ENCODE assay signal across 8 cellular contexts in the genomic region with DNA sequence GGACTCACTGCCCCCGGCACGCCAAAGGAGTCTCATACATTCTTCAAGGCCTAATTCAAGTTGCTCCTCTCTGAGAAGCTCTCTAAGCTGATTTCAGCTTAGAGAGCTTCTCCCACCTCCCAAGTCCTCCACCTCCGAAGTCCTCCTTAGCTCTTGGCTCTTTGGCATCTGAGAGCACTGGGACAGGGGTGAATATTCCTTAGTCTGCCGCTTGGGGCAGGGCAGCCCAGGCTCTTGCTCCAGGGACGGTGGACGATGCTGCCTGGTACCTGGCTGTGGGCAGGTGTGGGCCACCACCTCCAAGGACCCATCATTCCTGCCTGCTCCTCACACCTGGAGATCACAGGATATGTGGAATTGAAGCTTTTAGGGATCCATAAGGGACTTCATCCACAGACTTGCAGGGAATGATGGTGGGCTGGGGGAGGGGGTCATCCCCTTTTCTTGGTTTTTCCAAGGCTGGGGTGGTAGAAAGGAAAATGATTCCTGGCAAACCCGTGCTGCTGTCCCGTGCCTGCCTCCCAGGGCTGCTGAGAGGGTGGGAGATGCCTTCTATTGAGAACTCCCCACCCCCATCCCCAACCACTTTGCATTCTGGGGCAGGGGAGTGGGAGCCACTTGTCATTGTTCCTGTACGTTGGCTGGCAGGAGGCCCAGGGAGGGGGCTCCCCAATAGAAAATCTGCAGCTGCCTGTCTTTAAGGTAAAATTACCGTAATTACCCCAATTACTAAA. TPM values are rescaled to one million over a fixed set of nuclear protein-coding genes. Genes with fewer than 3 reads are reported as not detected.
A peak's percentile ranks its signal among the peaks of the same experiment; 100 is the strongest.
DNase-seq lines count a peak whose midpoint lies in the region; TF ChIP-seq lines count a peak whose summit lies in the region.

No MANE protein-coding gene starts in this region.

- H3K4me3 ChIP-seq in esophagus muscularis mucosa = no peak overlapping the region

- H3K27ac ChIP-seq in esophagus muscularis mucosa (replicated peaks in 1 of 4) = no peak overlapping the region

- no peak overlapping the region for H3K27ac Mint-ChIP-seq in activated CD4-positive, alpha-beta T cell treated with anti-CD3 and anti-CD28 coated beads, Interleukin-2, amount 10 ng/mL, durations not matched to agents 24 days and 14 days
- H3K27ac Mint-ChIP-seq in osteocyte (ENCODE audit: unreplicated experiment) = no peak overlapping the region
- no peak overlapping the region for H3K27ac Mint-ChIP-seq in activated T-helper 1 cell treated with anti-CD3 and anti-CD28 coated beads, Interleukin-12 subunit alpha, Interleukin-12 subunit beta, Interleukin-2, Interleukin-4 antibody, amounts not matched to agents 30 ng/mL and 10 ng/mL and 1 ng/mL, durations not matched to agents 14 hours and 24 hours and 36 hours

- TF ChIP-seq CTCF in esophagus muscularis mucosa (IDR thresholded peaks at IDR 0.05) = peak; percentile 23 to 51 (median 33)
- TF ChIP-seq CTCF in osteocyte (IDR thresholded peaks at IDR 0.05) = peak; percentile 60

- no peaks in the 10 kb centered on the region for H3K4me1 Mint-ChIP-seq in activated CD4-positive, alpha-beta T cell treated with anti-CD3 and anti-CD28 coated beads, Interleukin-2, amount 10 ng/mL, durations not matched to agents 24 days and 14 days
- H3K4me1 Mint-ChIP-seq in osteocyte (ENCODE audit: unreplicated experiment) = no peaks in the 10 kb centered on the region
- H3K4me1 Mint-ChIP-seq in activated T-helper 1 cell treated with anti-CD3 and anti-CD28 coated beads, Interleukin-12 subunit alpha, Interleukin-12 subunit beta, Interleukin-2, Interleukin-4 antibody, amounts not matched to agents 30 ng/mL and 10 ng/mL and 1 ng/mL, durations not matched to agents 14 hours and 24 hours and 36 hours (ENCODE audit: low read depth) = no peaks in the 10 kb centered on the region

- peaks cover 0 to 69% (median 0%) of the 10 kb centered on the region in 4 donors for H3K27me3 ChIP-seq in esophagus muscularis mucosa

- DNase-seq in NCI-H345 (lab: John Stamatoyannopoulos, UW) (peak; percentile 39), NCI-H345 treated with DMSO at 0.1 percent for 48 hours (lab: John Stamatoyannopoulos, UW; ENCODE audit: unreplicated experiment) (no peak), NCI-H1092 (lab: John Stamatoyannopoulos, UW) (peak; percentile 12), esophagus muscularis mucosa (ENCODE audit: extremely low spot score) (no peak), osteocyte (ENCODE audit: extremely low spot score, unreplicated experiment) (no peak), NCI-H1694 treated with DMSO at 0.1 percent for 48 hours (lab: John Stamatoyannopoulos, UW) (no peak)
- DNase-seq in activated CD4-positive, alpha-beta T cell treated with anti-CD3 and anti-CD28 coated beads, Interleukin-2, amount 10 ng/mL, durations not matched to agents 24 days and 14 days = peak; percentile 71
- no peak for DNase-seq in activated T-helper 1 cell treated with anti-CD3 and anti-CD28 coated beads, Interleukin-12 subunit alpha, Interleukin-12 subunit beta, Interleukin-2, Interleukin-4 antibody, amounts not matched to agents 30 ng/mL and 10 ng/mL and 1 ng/mL, durations not matched to agents 14 hours and 24 hours and 36 hours (ENCODE audit: low spot score)

- no peak for TF ChIP-seq EP300 in esophagus muscularis mucosa (IDR thresholded peaks at IDR 0.05)

- TF ChIP-seq POLR2A in esophagus muscularis mucosa (IDR thresholded peaks at IDR 0.05; ENCODE audit: low read depth) = no peak

- intact Hi-C loops in activated CD4-positive, alpha-beta T cell treated with anti-CD3 and anti-CD28 coated beads, Interleukin-2, amount 10 ng/mL, durations not matched to agents 24 days and 14 days (cut with micrococcal nuclease) = no loop called here
- intact Hi-C loops in esophagus muscularis mucosa (cut with DNase I) = no loop called here
- intact Hi-C loops in activated T-helper 1 cell treated with anti-CD3 and anti-CD28 coated beads, Interleukin-12 subunit alpha, Interleukin-12 subunit beta, Interleukin-2, Interleukin-4 antibody, amounts not matched to agents 30 ng/mL and 10 ng/mL and 1 ng/mL, durations not matched to agents 14 hours and 24 hours and 36 hours (cut with micrococcal nuclease) = no loop called here

- WGBS in esophagus muscularis mucosa = 23% methylated on average over 7 of the region's 10 CpGs

- H3K9me3 ChIP-seq in esophagus muscularis mucosa = peaks cover 0 to 2% (median 0%) of the 10 kb centered on the region in 4 donors

- no peaks in the 10 kb centered on the region for H3K4me1 ChIP-seq in esophagus muscularis mucosa

- H3K27me3 Mint-ChIP-seq in activated CD4-positive, alpha-beta T cell treated with anti-CD3 and anti-CD28 coated beads, Interleukin-2, amount 10 ng/mL, durations not matched to agents 24 days and 14 days = peaks cover 23% of the 10 kb centered on the region
- peaks cover 25% of the 10 kb centered on the region for H3K27me3 Mint-ChIP-seq in osteocyte (ENCODE audit: unreplicated experiment)
- H3K27me3 Mint-ChIP-seq in activated T-helper 1 cell treated with anti-CD3 and anti-CD28 coated beads, Interleukin-12 subunit alpha, Interleukin-12 subunit beta, Interleukin-2, Interleukin-4 antibody, amounts not matched to agents 30 ng/mL and 10 ng/mL and 1 ng/mL, durations not matched to agents 14 hours and 24 hours and 36 hours (ENCODE audit: insufficient read depth) = peaks cover 12% of the 10 kb centered on the region

- H3K36me3 ChIP-seq in esophagus muscularis mucosa = no peaks in the 10 kb centered on the region

- no peaks in the 10 kb centered on the region for H3K9me3 Mint-ChIP-seq in activated CD4-positive, alpha-beta T cell treated with anti-CD3 and anti-CD28 coated beads, Interleukin-2, amount 10 ng/mL, durations not matched to agents 24 days and 14 days
- no peaks in the 10 kb centered on the region for H3K9me3 Mint-ChIP-seq in osteocyte (ENCODE audit: unreplicated experiment)
- no peaks in the 10 kb centered on the region for H3K9me3 Mint-ChIP-seq in activated T-helper 1 cell treated with anti-CD3 and anti-CD28 coated beads, Interleukin-12 subunit alpha, Interleukin-12 subunit beta, Interleukin-2, Interleukin-4 antibody, amounts not matched to agents 30 ng/mL and 10 ng/mL and 1 ng/mL, durations not matched to agents 14 hours and 24 hours and 36 hours

- no peaks in the 10 kb centered on the region for H3K36me3 Mint-ChIP-seq in activated CD4-positive, alpha-beta T cell treated with anti-CD3 and anti-CD28 coated beads, Interleukin-2, amount 10 ng/mL, durations not matched to agents 24 days and 14 days (ENCODE audit: low read depth)
- H3K36me3 Mint-ChIP-seq in osteocyte (ENCODE audit: unreplicated experiment) = no peaks in the 10 kb centered on the region
- H3K36me3 Mint-ChIP-seq in activated T-helper 1 cell treated with anti-CD3 and anti-CD28 coated beads, Interleukin-12 subunit alpha, Interleukin-12 subunit beta, Interleukin-2, Interleukin-4 antibody, amounts not matched to agents 30 ng/mL and 10 ng/mL and 1 ng/mL, durations not matched to agents 14 hours and 24 hours and 36 hours (ENCODE audit: low read depth) = no peaks in the 10 kb centered on the region

- H3K4me3 Mint-ChIP-seq in activated CD4-positive, alpha-beta T cell treated with anti-CD3 and anti-CD28 coated beads, Interleukin-2, amount 10 ng/mL, durations not matched to agents 24 days and 14 days = no peak overlapping the region
- no peak overlapping the region for H3K4me3 Mint-ChIP-seq in osteocyte (ENCODE audit: unreplicated experiment)
- H3K4me3 Mint-ChIP-seq in activated T-helper 1 cell treated with anti-CD3 and anti-CD28 coated beads, Interleukin-12 subunit alpha, Interleukin-12 subunit beta, Interleukin-2, Interleukin-4 antibody, amounts not matched to agents 30 ng/mL and 10 ng/mL and 1 ng/mL, durations not matched to agents 14 hours and 24 hours and 36 hours = no peak overlapping the region

RNA-seq across cellular contexts. Expression of a gene that starts 57.4 kb away (rescaled TPM):
- not detected in 2 replicates for total RNA-seq in activated CD4-positive, alpha-beta T cell treated with anti-CD3 and anti-CD28 coated beads, Interleukin-2, amount 10 ng/mL, durations not matched to agents 24 days and 14 days
- under 1 TPM in 1 of 4 donors, not detected in 3; 0.42 TPM for total RNA-seq in esophagus muscularis mucosa
- total RNA-seq in osteocyte = not detected in 2 replicates
- total RNA-seq in activated T-helper 1 cell treated with anti-CD3 and anti-CD28 coated beads, Interleukin-12 subunit alpha, Interleukin-12 subunit beta, Interleukin-2, Interleukin-4 antibody, amounts not matched to agents 30 ng/mL and 10 ng/mL and 1 ng/mL, durations not matched to agents 14 hours and 24 hours and 36 hours = not detected in 2 replicates

Comparison
In these comparisons a context has a peak if more than half of its experiments do, and no peak if none do; other contexts are left out.
1. DNase-seq: peak in NCI-H345 (single experiment), NCI-H1092 (single experiment) and activated CD4-positive, alpha-beta T cell treated with anti-CD3 and anti-CD28 coated beads, Interleukin-2, amount 10 ng/mL, durations not matched to agents 24 days and 14 days (single experiment); none in NCI-H345 treated with DMSO at 0.1 percent for 48 hours (single experiment), esophagus muscularis mucosa (single experiment), osteocyte (single experiment), activated T-helper 1 cell treated with anti-CD3 and anti-CD28 coated beads, Interleukin-12 subunit alpha, Interleukin-12 subunit beta, Interleukin-2, Interleukin-4 antibody, amounts not matched to agents 30 ng/mL and 10 ng/mL and 1 ng/mL, durations not matched to agents 14 hours and 24 hours and 36 hours (single experiment) and NCI-H1694 treated with DMSO at 0.1 percent for 48 hours (single experiment).